In the genomic region with DNA sequence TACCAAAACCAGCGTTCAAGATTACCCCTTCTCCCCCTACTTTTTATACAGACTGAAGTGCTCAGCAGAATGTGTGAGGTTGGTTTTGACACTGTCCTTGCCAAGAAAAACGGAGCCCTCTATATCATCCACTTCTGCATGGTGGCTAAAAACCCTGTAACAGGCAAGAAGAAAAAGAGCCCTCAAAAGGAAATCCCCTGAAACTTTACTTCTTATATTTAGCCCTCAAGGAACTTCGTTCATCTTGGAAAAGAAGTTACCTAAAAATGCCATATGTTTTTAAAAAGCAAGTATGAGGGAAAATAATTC, we compare ENCODE assay signal across 16 cellular contexts.
DNase-seq lines count a peak whose midpoint lies in the region; ATAC-seq and TF ChIP-seq lines count a peak whose summit lies in the region.
"Had no signal": no experiment of that assay in that cellular context is flagged by ENCODE, and none has a peak within 500 bp of the region (broad histone marks: within the 10 kb centered on the region; RNA-seq: fewer than 3 reads in every experiment).

No MANE protein-coding gene starts in this region.

- DNase-seq in HFFc6 (no peak), WTC11 (ENCODE audit: low spot score) (no peak), smooth muscle cell (lab: John Stamatoyannopoulos, UW; ENCODE audit: unreplicated experiment) (no peak), head of caudate nucleus (no peak)
- DNase-seq: activated CD4-positive, CD25-positive, alpha-beta regulatory T cell; activated effector memory CD4-positive, alpha-beta T cell treated with Interleukin-2 at 50 U/mL for 16 hours; islet precursor cell; NCI-H1417; NCI-H524 treated with DMSO at 0.1 percent for 48 hours; nucleus accumbens; SHP77 treated with DMSO at 0.1 percent for 48 hours; stimulated activated CD4-positive, alpha-beta T cell treated with anti-CD3 and anti-CD28 coated beads, Interleukin-1b, Interleukin-23, amount 100 ng/mL, for 48 hours; stimulated activated naive CD4-positive, alpha-beta T cell had no signal

- H3K9me3 Mint-ChIP-seq in HFFc6: no peaks in the 10 kb centered on the region
- no peaks in the 10 kb centered on the region for H3K9me3 Mint-ChIP-seq in WTC11

- peaks cover 6% of the 10 kb centered on the region for H3F3A ChIP-seq in smooth muscle cell (ENCODE audit: low read depth)

- H3K27ac ChIP-seq in gastroesophageal sphincter: peak overlapping the region; percentile 77 to 88 (median 81)
- peak overlapping the region; percentile 89 for H3K27ac ChIP-seq in smooth muscle cell (ENCODE audit: low read depth)

- ATAC-seq in WTC11 (no peak), gastroesophageal sphincter (no peak), HG03175 (IDR thresholded peaks at IDR 0.05; ENCODE audit: unreplicated experiment) (no peak), GM18907 (IDR thresholded peaks at IDR 0.05; ENCODE audit: unreplicated experiment) (no peak)

- H3K27ac Mint-ChIP-seq in HFFc6 (peak overlapping the region; percentile 96), WTC11 (peak overlapping the region; percentile 6; the same call in 1 of the 2 replicates)

- no peaks in the 10 kb centered on the region for H3K27me3 ChIP-seq in gastroesophageal sphincter
- no peaks in the 10 kb centered on the region for H3K27me3 ChIP-seq in smooth muscle cell (ENCODE audit: low read depth)

- TF ChIP-seq CTCF in HFFc6 (IDR thresholded peaks at IDR 0.05) (no peak), WTC11 (IDR thresholded peaks at IDR 0.05) (no peak), gastroesophageal sphincter (IDR thresholded peaks at IDR 0.05) (no peak), smooth muscle cell (IDR thresholded peaks at IDR 0.05; ENCODE audit: borderline replicate concordance, insufficient read depth, poor library complexity, severe bottlenecking) (no peak)

- TF ChIP-seq POLR2A in gastroesophageal sphincter (IDR thresholded peaks at IDR 0.05): no peak

- H3K4me1 Mint-ChIP-seq in HFFc6 (ENCODE audit: low read depth) (peaks cover 70% of the 10 kb centered on the region), WTC11 (peaks cover 27% of the 10 kb centered on the region)

- H3K4me1 ChIP-seq in gastroesophageal sphincter: peaks cover 28 to 100% (median 31%) of the 10 kb centered on the region in 3 donors
- peaks cover 5% of the 10 kb centered on the region for H3K4me1 ChIP-seq in smooth muscle cell (ENCODE audit: low read depth)

- no peak overlapping the region for H2AFZ ChIP-seq in smooth muscle cell (ENCODE audit: low read depth)

- peaks cover 0 to 16% of the 10 kb centered on the region in 2 donors for H3K36me3 ChIP-seq in gastroesophageal sphincter
- H3K36me3 ChIP-seq in smooth muscle cell (ENCODE audit: low read depth): no peaks in the 10 kb centered on the region

- H3K36me3 Mint-ChIP-seq in HFFc6 (ENCODE audit: low read depth) (peaks cover 13% of the 10 kb centered on the region; the same call in 1 of the 2 replicates), WTC11 (0 out of 2 replicates have a peak, but pooled peaks cover 2% of the 10 kb centered on the region)

- peak overlapping the region; percentile 76 for H3K9ac ChIP-seq in smooth muscle cell (ENCODE audit: low read depth)

- no peak for TF ChIP-seq EP300 in gastroesophageal sphincter (IDR thresholded peaks at IDR 0.05)

- H3K79me2 ChIP-seq in smooth muscle cell (ENCODE audit: low read depth): peaks cover 5% of the 10 kb centered on the region

- H3K4me3 Mint-ChIP-seq in HFFc6 (peak overlapping the region; percentile 87), WTC11 (no peak overlapping the region)

- peaks cover 5% of the 10 kb centered on the region for H4K20me1 ChIP-seq in smooth muscle cell (ENCODE audit: low read depth)

- H3K27me3 Mint-ChIP-seq in HFFc6 (ENCODE audit: insufficient read depth): no peaks in the 10 kb centered on the region; the same call in 1 of the 2 replicates
- no peaks in the 10 kb centered on the region for H3K27me3 Mint-ChIP-seq in WTC11 (ENCODE audit: low read depth)

- intact Hi-C loops in head of caudate nucleus (cut with DNase I): no loop called here

- WGBS in gastroesophageal sphincter (ENCODE audit: low coverage in 1 of 2), 2 donors: 16 to 22% methylated on average over 3 of the region's 3 CpGs
- WGBS in smooth muscle cell (ENCODE audit: low lambda C conversion rate): 84% methylated on average over 3 of the region's 3 CpGs

- H3K4me2 ChIP-seq in smooth muscle cell: peak overlapping the region; percentile 80

- H3K9me3 ChIP-seq in gastroesophageal sphincter: no peaks in the 10 kb centered on the region
- H3K9me3 ChIP-seq in smooth muscle cell (replicated peaks; ENCODE audit: low read depth): no peaks in the 10 kb centered on the region

- POLR2A ChIA-PET in WTC11 (lab: Charles Lee): no interaction called here

- CTCF ChIA-PET in WTC11 (lab: Charles Lee): no interaction called here

- H3K4me3 ChIP-seq in gastroesophageal sphincter (no peak overlapping the region), smooth muscle cell (no peak overlapping the region)

TF ChIP-seq in WTC11, 78 proteins besides CTCF, POLR2A, EP300 and RAD21:
- TF ChIP-seq ZNF138 (CRISPR knock-in tag; conservative IDR thresholded peaks at IDR 0.05): no peak
